20 cellular contexts compared by ENCODE assay signal in genomic region chr3:195794708-195795107, GRCh38. TPM values are rescaled to one million over a fixed set of nuclear protein-coding genes. Genes with fewer than 3 reads are reported as not detected.
DNase-seq lines count a peak whose midpoint lies in the region; ATAC-seq, FAIRE-seq and TF ChIP-seq lines count a peak whose summit lies in the region.
"Had no signal": no experiment of that assay in that cellular context is flagged by ENCODE, and none has a peak within 500 bp of the region (broad histone marks: within the 10 kb centered on the region; RNA-seq: fewer than 3 reads in every experiment).

No MANE protein-coding gene starts in this region.

- ATAC-seq in IMR-90 (ENCODE audit: low read depth) (no peak), sciatic nerve (no peak), PC-3 (no peak)
- ATAC-seq: Panc1 had no signal

- intact Hi-C loops in IMR-90 (cut with micrococcal nuclease) (no loop called here), sciatic nerve (cut with DNase I) (no loop called here), PC-3 (cut with micrococcal nuclease) (no loop called here)

- no peak overlapping the region for H2BK120ac ChIP-seq in IMR-90 (ENCODE audit: low read depth, low read length)
- H2BK120ac ChIP-seq in H1 (replicated peaks; ENCODE audit: low read depth, low read length): no peak overlapping the region

- H2BK5ac ChIP-seq in IMR-90 (ENCODE audit: low read depth, low read length, poor library complexity, severe bottlenecking) (no peak overlapping the region), H1 (ENCODE audit: low read depth, low read length) (no peak overlapping the region)

- dilution Hi-C loops in IMR-90 (cut with HindIII; ENCODE audit: low sequenced_read_pairs, unreplicated experiment): no loop called here

- H4K5ac ChIP-seq in IMR-90 (ENCODE audit: low read depth, low read length): no peak overlapping the region
- H4K5ac ChIP-seq in H1 (ENCODE audit: insufficient read length, low read depth, low read length): no peak overlapping the region

- H3K9me1 ChIP-seq in IMR-90 (ENCODE audit: insufficient read depth, low read length): no peaks in the 10 kb centered on the region

- H3K4me2 ChIP-seq in IMR-90 (ENCODE audit: low read depth, low read length) (no peak overlapping the region), H1 (ENCODE audit: insufficient read depth in 1 of 2, low read depth in 2 of 2, low read length in 2 of 2) (no peak overlapping the region), PC-3 (ENCODE audit: low read length) (no peak overlapping the region)

- CTCF ChIA-PET in IMR-90 (lab: Yijun Ruan, JAX): no interaction called here
- CTCF ChIA-PET in H1 (lab: Charles Lee; ENCODE audit: partially characterized antibody): interaction anchor here (0.7 to 6.6 kb wide), 3 partner anchors 13 to 57 kb away, joined by 3 to 39 read pairs (median 4); no protein-coding TSS in a partner anchor
- CTCF ChIA-PET in PC-3 (lab: Charles Lee): no interaction called here

- H3F3A ChIP-seq in PC-3 (ENCODE audit: low read length, unreplicated experiment): no peaks in the 10 kb centered on the region

- H3K36me3 ChIP-seq in IMR-90 (ENCODE audit: control insufficient read depth, insufficient read depth, low read length): no peaks in the 10 kb centered on the region
- no peaks in the 10 kb centered on the region for H3K36me3 ChIP-seq in H1 (ENCODE audit: control insufficient read depth in 2 of 4, insufficient read depth in 4 of 4, low read length in 3 of 4)
- H3K36me3 ChIP-seq in PC-3 (ENCODE audit: low read depth, low read length): no peaks in the 10 kb centered on the region

- DNase-seq in EH (ENCODE audit: low read depth) (peak; percentile 43), IMR-90 (no peak), H1 (ENCODE audit: low read depth in 1 of 2, low spot score in 2 of 2) (no peak), sciatic nerve (ENCODE audit: low spot score) (peak; percentile 9), globus pallidus (ENCODE audit: low spot score) (no peak), PC-3 (no peak)
- no peak for DNase-seq in effector CD4-positive, alpha-beta T cell
- DNase-seq: AML-193, COR-L47, H9, NCI-H1436 treated with DMSO at 0.1 percent for 48 hours, NCI-H2029 treated with DMSO at 0.1 percent for 48 hours, NCI-H510A, NCI-H774, Right ventricle myocardium superior had no signal

- H3K9me3 ChIP-seq in IMR-90 (ENCODE audit: control insufficient read depth, insufficient read depth, low read length) (peaks cover 3% of the 10 kb centered on the region; the same call in 1 of the 2 replicates), H1 (ENCODE audit: insufficient read depth in 2 of 2, low read depth in 1 of 2, low read length in 1 of 2) (0 out of 4 replicates have a peak, but pooled peaks cover 0 to 3% of the 10 kb centered on the region in 2 experiments), PC-3 (ENCODE audit: low read length) (no peaks in the 10 kb centered on the region)

- no peak for TF ChIP-seq POLR2A in IMR-90 (IDR thresholded peaks at IDR 0.05; ENCODE audit: low read depth, low read length)
- no peak for TF ChIP-seq POLR2A in H1 (IDR thresholded peaks at IDR 0.05; ENCODE audit: control extremely low read depth in 1 of 2, low read depth in 2 of 2, low read length in 2 of 2)

- H3K4ac ChIP-seq in IMR-90 (ENCODE audit: low read depth, low read length) (no peak overlapping the region), H1 (replicated peaks; ENCODE audit: insufficient read length, low read depth, low read length) (no peak overlapping the region)

- H3K27me3 ChIP-seq in IMR-90 (ENCODE audit: control insufficient read depth, insufficient read depth, low read length) (peaks cover 8% of the 10 kb centered on the region), H1 (replicated peaks in 1 of 4; ENCODE audit: control insufficient read depth in 3 of 4, extremely low read depth in 1 of 4, insufficient read depth in 3 of 4, low read length in 3 of 4) (no peaks in the 10 kb centered on the region), PC-3 (ENCODE audit: low read length) (0 out of 2 replicates have a peak, but pooled peaks cover 4% of the 10 kb centered on the region)

- H3K56ac ChIP-seq in IMR-90 (ENCODE audit: extremely low read depth, insufficient read depth, low read length): no peak overlapping the region
- no peak overlapping the region for H3K56ac ChIP-seq in H1 (replicated peaks; ENCODE audit: insufficient read length, low read depth, low read length)

- H2BK15ac ChIP-seq in IMR-90 (ENCODE audit: low read depth, low read length): no peak overlapping the region
- H2BK15ac ChIP-seq in H1 (ENCODE audit: low read length): no peak overlapping the region

- TF ChIP-seq CTCF in IMR-90 (conservative IDR thresholded peaks at IDR 0.05; ENCODE audit: low read depth, low read length) (no peak), H1 (IDR thresholded peaks at IDR 0.05; ENCODE audit: control extremely low read depth in 1 of 3, insufficient read depth in 1 of 3, low read depth in 1 of 3, low read length in 3 of 3) (no peak), PC-3 (conservative IDR thresholded peaks at IDR 0.05; ENCODE audit: low read depth, low read length) (no peak)

- H3K14ac ChIP-seq in IMR-90 (replicated peaks; ENCODE audit: low read depth, low read length) (no peak overlapping the region), H1 (ENCODE audit: insufficient read length) (no peak overlapping the region)

- no peak overlapping the region for H2BK12ac ChIP-seq in H1 (ENCODE audit: low read depth, low read length)

- no peaks in the 10 kb centered on the region for H3K79me1 ChIP-seq in IMR-90 (ENCODE audit: low read depth in 1 of 2, low read length in 2 of 2)
- no peaks in the 10 kb centered on the region for H3K79me1 ChIP-seq in H1 (ENCODE audit: low read depth, low read length)

- TF ChIP-seq EP300 in H1 (IDR thresholded peaks at IDR 0.05; ENCODE audit: borderline replicate concordance in 1 of 2, low read depth in 2 of 2, low read length in 2 of 2): no peak

- H3K9ac ChIP-seq in IMR-90 (ENCODE audit: low read depth, low read length): no peak overlapping the region
- no peak overlapping the region for H3K9ac ChIP-seq in H1 (replicated peaks in 1 of 4; ENCODE audit: extremely low read depth in 1 of 4, low read depth in 3 of 4, low read length in 3 of 4)
- H3K9ac ChIP-seq in PC-3 (ENCODE audit: low read length): no peak overlapping the region

- no peak overlapping the region for H2BK20ac ChIP-seq in IMR-90 (ENCODE audit: low read depth, low read length)
- no peak overlapping the region for H2BK20ac ChIP-seq in H1 (ENCODE audit: low read length)

- TF ChIP-seq RAD21 in IMR-90 (IDR thresholded peaks at IDR 0.05; ENCODE audit: low read length) (no peak), H1 (IDR thresholded peaks at IDR 0.05 in 1 of 2, conservative IDR thresholded peaks at IDR 0.05 in 1 of 2; ENCODE audit: low read depth in 2 of 2, low read length in 2 of 2) (no peak)

- POLR2A ChIA-PET in IMR-90 (lab: Charles Lee; ENCODE audit: unreplicated experiment): no interaction called here
- POLR2A ChIA-PET in H1 (lab: Charles Lee; ENCODE audit: partially characterized antibody): interaction anchor here (2.0 kb wide), 1 partner anchor 11 kb away, joined by 6 read pairs; no protein-coding TSS in a partner anchor
- POLR2A ChIA-PET in PC-3 (lab: Charles Lee; ENCODE audit: unreplicated experiment): no interaction called here

- BruUV-seq in IMR-90 (replicated peaks; lab: Mats Ljungman, UMichigan): no TSS peak
- BruUV-seq in PC-3 (replicated peaks; lab: Mats Ljungman, UMichigan): no TSS peak

- H3K79me2 ChIP-seq in H1 (ENCODE audit: control insufficient read depth in 1 of 2, insufficient read depth in 2 of 2, low read length in 2 of 2): no peaks in the 10 kb centered on the region
- no peaks in the 10 kb centered on the region for H3K79me2 ChIP-seq in PC-3 (ENCODE audit: low read length)

- H3K27ac ChIP-seq in IMR-90 (ENCODE audit: insufficient read depth, low read length): no peak overlapping the region
- no peak overlapping the region for H3K27ac ChIP-seq in H1 (ENCODE audit: low read depth, low read length)
- H3K27ac ChIP-seq in PC-3 (ENCODE audit: low read length): no peak overlapping the region
- H3K27ac ChIP-seq: HL-60, SK-N-MC had no signal

- H4K91ac ChIP-seq in IMR-90 (ENCODE audit: insufficient read depth, low read depth, low read length) (no peak overlapping the region), H1 (replicated peaks; ENCODE audit: insufficient read length, low read length) (no peak overlapping the region)

- H2AFZ ChIP-seq in IMR-90 (replicated peaks; ENCODE audit: low read length, poor library complexity): no peak overlapping the region
- H2AFZ ChIP-seq in H1 (ENCODE audit: low read length): peak overlapping the region; percentile 28; the same call in 1 of the 2 replicates
- H2AFZ ChIP-seq in PC-3 (ENCODE audit: low read length): no peak overlapping the region

- H3K18ac ChIP-seq in IMR-90 (ENCODE audit: low read depth, low read length): no peak overlapping the region
- H3K18ac ChIP-seq in H1 (ENCODE audit: extremely low read depth, low read length): no peak overlapping the region

- no peak for FAIRE-seq in H1 (lab: Jason Lieb, UNC)
- FAIRE-seq: GM19239 had no signal

- in situ Hi-C loops in IMR-90 (cut with MboI; ENCODE audit: low sequenced_read_pairs): no loop called here

- H4K8ac ChIP-seq in IMR-90 (ENCODE audit: low read depth in 2 of 2, low read length in 2 of 2) (no peak overlapping the region), H1 (ENCODE audit: extremely low read depth, insufficient read depth, low read length) (no peak overlapping the region)

- H3K23me2 ChIP-seq in H1 (ENCODE audit: low read depth, low read length): no peaks in the 10 kb centered on the region

- no peak overlapping the region for H3K23ac ChIP-seq in IMR-90 (ENCODE audit: low read depth, low read length)
- no peak overlapping the region for H3K23ac ChIP-seq in H1 (ENCODE audit: insufficient read length)

- no peaks in the 10 kb centered on the region for H3K9me2 ChIP-seq in PC-3 (replicated peaks; ENCODE audit: low read length)

- no peak overlapping the region for H2AK9ac ChIP-seq in IMR-90 (replicated peaks; ENCODE audit: low read depth, low read length, poor library complexity)

- WGBS in IMR-90 (ENCODE audit: extremely low coverage in 2 of 2, insufficient read length in 1 of 2), 2 experiments: no CpG with 5 or more reads among the region's 8 CpGs
- 87% methylated on average over 8 of the region's 8 CpGs; no CpG with 5 or more reads in 1 of the 2 experiments for WGBS in H1 (ENCODE audit: extremely low coverage in 1 of 2, insufficient coverage in 1 of 2, insufficient read length in 1 of 2, insufficient replicate concordance in 2 of 2, low coverage in 1 of 2, low lambda C conversion rate in 2 of 2, missing lambda C conversion rate in 1 of 2), 2 experiments

- no peak overlapping the region for H3K4me3 ChIP-seq in IMR-90 (ENCODE audit: insufficient read depth, low read depth, low read length)
- H3K4me3 ChIP-seq in H1 (ENCODE audit: extremely low read depth in 1 of 4, insufficient read depth in 2 of 4, low read depth in 3 of 4, low read length in 4 of 4): no peak overlapping the region
- no peak overlapping the region for H3K4me3 ChIP-seq in PC-3 (ENCODE audit: low read length)
- H3K4me3 ChIP-seq: SK-N-MC had no signal

- H2AK5ac ChIP-seq in IMR-90 (ENCODE audit: low read depth, low read length): no peak overlapping the region
- no peak overlapping the region for H2AK5ac ChIP-seq in H1 (ENCODE audit: low read depth, low read length)

- no peaks in the 10 kb centered on the region for H3K4me1 ChIP-seq in IMR-90 (ENCODE audit: control insufficient read depth, insufficient read depth, low read length)
- no peaks in the 10 kb centered on the region for H3K4me1 ChIP-seq in H1 (replicated peaks in 1 of 4; ENCODE audit: control insufficient read depth in 3 of 4, insufficient read depth in 4 of 4, low read length in 3 of 4)
- H3K4me1 ChIP-seq in PC-3 (ENCODE audit: insufficient read depth, low read length): no peaks in the 10 kb centered on the region

- H4K20me1 ChIP-seq in IMR-90 (ENCODE audit: insufficient read depth, low read length) (no peaks in the 10 kb centered on the region), H1 (replicated peaks in 1 of 2; ENCODE audit: control insufficient read depth in 1 of 2, insufficient read depth in 2 of 2, low read length in 2 of 2) (no peaks in the 10 kb centered on the region), PC-3 (ENCODE audit: low read length) (no peaks in the 10 kb centered on the region)

RNA-seq across cellular contexts. Expression of gene MUC4, which starts 17.0 kb away (rescaled TPM):
- not detected in 2 replicates for total RNA-seq in IMR-90 (2012; rRNA removed)
- not detected in 2 replicates for polyA plus RNA-seq in IMR-90 (2012; rRNA removed)
- not detected in 2 replicates for polyA plus RNA-seq in IMR-90 (2012; cell fraction: cytosol; rRNA removed)
- not detected in 2 replicates for polyA plus RNA-seq in IMR-90 (2012; cell fraction: nucleus; rRNA removed; ENCODE audit: low replicate concordance)
- total RNA-seq in H1 (2021; fragmentation: NEBNext Ultra II Directional; extraction: Animal tissue kit (Norgen Biotek cat#: 25700)): 1.4 and 2.0 TPM in 2 replicates
- 0.89 and 2.0 TPM in 2 replicates for polyA plus RNA-seq in H1 (2011; rRNA removed)
- 0.94 TPM for polyA plus RNA-seq in H1 (2011; cell fraction: cytosol; rRNA removed)
- polyA plus RNA-seq in H1 (2011; cell fraction: nucleus; rRNA removed): 5.4 TPM
- 1.1 to 1.8 TPM (median 1.6 TPM) in 4 replicates for polyA plus RNA-seq in H1 (2012, experiment 1 of 2)
- 0.34 TPM for polyA plus RNA-seq in H1 (2012, experiment 2 of 2)
- polyA plus RNA-seq in H1 (2013, experiment 1 of 2): 0.83 TPM
- polyA plus RNA-seq in H1 (2013, experiment 2 of 2): 0.59 TPM
- polyA minus RNA-seq in H1 (2011; rRNA and poly(A)+ RNA removed): 0.98 and 2.0 TPM in 2 replicates
- polyA minus RNA-seq in H1 (2011; cell fraction: cytosol; rRNA and poly(A)+ RNA removed): 1.0 TPM
- polyA minus RNA-seq in H1 (2011; cell fraction: nucleus; rRNA and poly(A)+ RNA removed): 2.8 TPM
- total RNA-seq in sciatic nerve: 0.31 TPM
- total RNA-seq in PC-3 (2014; rRNA removed): not detected in 2 replicates
- total RNA-seq: Right ventricle myocardium superior had no signal
- polyA plus RNA-seq: CD14-positive monocyte had no signal

Comparison
In these comparisons a context has a peak if more than half of its experiments do, and no peak if none do; other contexts are left out.
1. DNase-seq: peak in EH (single experiment) and sciatic nerve (single experiment); none in IMR-90 (single experiment), H1 (0 of 2), effector CD4-positive, alpha-beta T cell (single experiment), globus pallidus (single experiment) and PC-3 (single experiment).